9 cellular contexts compared by ENCODE assay signal in genomic region chr5:132655821-132656773, GRCh38. TPM values are rescaled to one million over a fixed set of nuclear protein-coding genes. Genes with fewer than 3 reads are reported as not detected.
DNase-seq lines count a peak whose midpoint lies in the region; ATAC-seq lines count a peak whose summit lies in the region.
"Had no signal": no experiment of that assay in that cellular context is flagged by ENCODE, and none has a peak within 500 bp of the region (broad histone marks: within the 10 kb centered on the region; RNA-seq: fewer than 3 reads in every experiment).

No MANE protein-coding gene starts in this region.

- no peak for ATAC-seq in HG03095 (IDR thresholded peaks at IDR 0.05; ENCODE audit: unreplicated experiment)

- peaks cover 21% of the 10 kb centered on the region for H3K27me3 Mint-ChIP-seq in activated CD4-positive, alpha-beta T cell treated with anti-CD3 and anti-CD28 coated beads, Interleukin-2, amount 10 ng/mL, durations not matched to agents 24 days and 14 days

- H3K4me3 Mint-ChIP-seq in activated CD4-positive, alpha-beta T cell treated with anti-CD3 and anti-CD28 coated beads, Interleukin-2, amount 10 ng/mL, durations not matched to agents 24 days and 14 days, result peak overlapping the region; percentile 78

- H3K4me3 ChIP-seq in esophagus (ENCODE audit: low read depth in 1 of 2, low read length in 2 of 2) (peak overlapping the region; percentile 35 to 37), neuron (ENCODE audit: low read length) (peak overlapping the region; percentile 34), MG63 (no peak overlapping the region)

- intact Hi-C loops in activated CD4-positive, alpha-beta T cell treated with anti-CD3 and anti-CD28 coated beads, Interleukin-2, amount 10 ng/mL, durations not matched to agents 24 days and 14 days (cut with micrococcal nuclease), result loop anchor here (2.0 kb wide), 1 partner anchor 19 kb away; no protein-coding TSS in a partner anchor

- peaks cover 5 to 8% of the 10 kb centered on the region in 2 donors for H3K4me1 ChIP-seq in esophagus (ENCODE audit: control insufficient read depth in 2 of 2, insufficient read depth in 2 of 2, low read length in 1 of 2)
- H3K4me1 ChIP-seq in neuron (ENCODE audit: insufficient read depth, low read length), result peaks cover 4% of the 10 kb centered on the region

- H3K9me3 ChIP-seq in esophagus (ENCODE audit: control insufficient read depth in 2 of 2, insufficient read depth in 1 of 2, low read depth in 1 of 2, low read length in 1 of 2), result no peaks in the 10 kb centered on the region
- peaks cover 2% of the 10 kb centered on the region for H3K9me3 ChIP-seq in neuron (ENCODE audit: low read length)
- H3K9me3 ChIP-seq in MG63, result no peaks in the 10 kb centered on the region; the same call in 1 of the 2 replicates

- H2AFZ ChIP-seq in neuron (ENCODE audit: low read depth, low read length), result peak overlapping the region; percentile 86

- H3K36me3 ChIP-seq in esophagus (ENCODE audit: control insufficient read depth in 2 of 2, insufficient read depth in 2 of 2, low read length in 1 of 2) (no peaks in the 10 kb centered on the region), neuron (ENCODE audit: insufficient read depth, low read length) (no peaks in the 10 kb centered on the region), MG63 (no peaks in the 10 kb centered on the region)

- H3K27ac Mint-ChIP-seq in activated CD4-positive, alpha-beta T cell treated with anti-CD3 and anti-CD28 coated beads, Interleukin-2, amount 10 ng/mL, durations not matched to agents 24 days and 14 days, result peak overlapping the region; percentile 87
- H3K27ac Mint-ChIP-seq: CD4-positive, CD25-positive, alpha-beta regulatory T cell had no signal

- H3K36me3 Mint-ChIP-seq in activated CD4-positive, alpha-beta T cell treated with anti-CD3 and anti-CD28 coated beads, Interleukin-2, amount 10 ng/mL, durations not matched to agents 24 days and 14 days (ENCODE audit: low read depth), result peaks cover 17% of the 10 kb centered on the region
- H3K36me3 Mint-ChIP-seq: CD4-positive, CD25-positive, alpha-beta regulatory T cell had no signal

- peaks cover 5% of the 10 kb centered on the region for H3K9me3 Mint-ChIP-seq in activated CD4-positive, alpha-beta T cell treated with anti-CD3 and anti-CD28 coated beads, Interleukin-2, amount 10 ng/mL, durations not matched to agents 24 days and 14 days

- H3K4me1 Mint-ChIP-seq in activated CD4-positive, alpha-beta T cell treated with anti-CD3 and anti-CD28 coated beads, Interleukin-2, amount 10 ng/mL, durations not matched to agents 24 days and 14 days, result peaks cover 48% of the 10 kb centered on the region

- 5 to 6% methylated on average over 72 to 92 of the region's 92 CpGs for WGBS in esophagus, 2 donors

- no peak overlapping the region for H3K27ac ChIP-seq in esophagus (ENCODE audit: low read depth in 2 of 2, low read length in 1 of 2)

- H3K27me3 ChIP-seq in esophagus (ENCODE audit: control insufficient read depth in 1 of 2, insufficient read depth in 2 of 2, low read length in 2 of 2) (peaks cover 0 to 4% of the 10 kb centered on the region in 2 donors), neuron (ENCODE audit: insufficient read depth, low read length) (peaks cover 64% of the 10 kb centered on the region), MG63 (no peaks in the 10 kb centered on the region)

- DNase-seq in NCI-H1417 (lab: John Stamatoyannopoulos, UW), result peak in 2 of 3 experiments; percentile 55 to 61
- no peak for DNase-seq in NCI-H1417 treated with DMSO at 0.1 percent for 48 hours (lab: John Stamatoyannopoulos, UW)
- DNase-seq in activated CD4-positive, alpha-beta T cell treated with anti-CD3 and anti-CD28 coated beads, Interleukin-2, amount 10 ng/mL, durations not matched to agents 24 days and 14 days, result peak; percentile 80
- no peak for DNase-seq in MG63
- no peak for DNase-seq in KG1 (lab: John Stamatoyannopoulos, UW)
- DNase-seq: CD4-positive, CD25-positive, alpha-beta regulatory T cell had no signal

RNA-seq across cellular contexts. Expression of gene IL13, which starts 1.9 kb away (rescaled TPM):
- total RNA-seq in activated CD4-positive, alpha-beta T cell treated with anti-CD3 and anti-CD28 coated beads, Interleukin-2, amount 10 ng/mL, durations not matched to agents 24 days and 14 days, result 231 and 239 TPM in 2 replicates
- not detected for polyA plus RNA-seq in esophagus
- not detected in 2 replicates for total RNA-seq in MG63 (2014; rRNA removed; shearing (Covaris generic); ENCODE audit: low replicate concordance)
- polyA plus RNA-seq: CD4-positive, CD25-positive, alpha-beta regulatory T cell had no signal

RNA-seq across cellular contexts. Expression of gene IL4, which starts 17.7 kb away (rescaled TPM):
- total RNA-seq in activated CD4-positive, alpha-beta T cell treated with anti-CD3 and anti-CD28 coated beads, Interleukin-2, amount 10 ng/mL, durations not matched to agents 24 days and 14 days, result 20.5 and 21.2 TPM in 2 replicates
- not detected for polyA plus RNA-seq in esophagus
- not detected in 2 replicates for total RNA-seq in MG63 (2014; rRNA removed; shearing (Covaris generic); ENCODE audit: low replicate concordance)

Comparison
In these comparisons a context has a peak if more than half of its experiments do, and no peak if none do; other contexts are left out.
1. DNase-seq: peak in NCI-H1417 (2 of 3) and activated CD4-positive, alpha-beta T cell treated with anti-CD3 and anti-CD28 coated beads, Interleukin-2, amount 10 ng/mL, durations not matched to agents 24 days and 14 days (single experiment); none in NCI-H1417 treated with DMSO at 0.1 percent for 48 hours (single experiment), MG63 (single experiment) and KG1 (single experiment).
2. RNA of gene IL13, which starts 1.9 kb away (total RNA-seq): 231 to 239 TPM in activated CD4-positive, alpha-beta T cell treated with anti-CD3 and anti-CD28 coated beads, Interleukin-2, amount 10 ng/mL, durations not matched to agents 24 days and 14 days; not detected in MG63; every median in the first group is over 100 times any median in the second.
3. RNA of gene IL4, which starts 17.7 kb away (total RNA-seq): 20.5 to 21.2 TPM in activated CD4-positive, alpha-beta T cell treated with anti-CD3 and anti-CD28 coated beads, Interleukin-2, amount 10 ng/mL, durations not matched to agents 24 days and 14 days; not detected in MG63; every median in the first group is over 10 times any median in the second.